Comparison of ENCODE assay signal across 7 cellular contexts in the genomic region with DNA sequence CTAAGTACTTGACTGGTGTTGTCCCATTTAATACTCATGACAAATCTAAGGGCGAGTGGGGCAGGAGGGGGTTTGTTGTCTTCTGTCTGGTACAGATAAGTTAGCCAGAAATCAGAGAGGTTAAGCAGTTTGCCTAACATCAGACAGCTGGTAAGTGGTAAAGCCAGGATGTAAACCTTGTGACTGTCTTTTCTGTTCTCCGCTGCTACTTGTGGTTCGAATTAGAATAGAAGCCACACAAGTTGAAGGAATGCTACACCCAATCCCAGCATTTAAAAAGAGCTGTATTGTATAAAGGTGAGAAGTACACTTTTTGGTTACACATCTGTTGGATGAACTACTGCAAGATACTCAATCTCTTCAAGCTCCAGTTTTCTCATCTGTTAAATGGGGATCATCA.
"Had no signal": no experiment of that assay in that cellular context is flagged by ENCODE, and none has a peak within 500 bp of the region (broad histone marks: within the 10 kb centered on the region; RNA-seq: fewer than 3 reads in every experiment).

No MANE protein-coding gene starts in this region.

- H3K27ac Mint-ChIP-seq: H9, IgD-negative memory B cell had no signal

- H3K27me3 Mint-ChIP-seq: IgD-negative memory B cell had no signal

- H3K27ac ChIP-seq: GM23248, HL-60 had no signal

- H3K4me1 Mint-ChIP-seq: IgD-negative memory B cell had no signal

- H3K4me3 Mint-ChIP-seq: H9, IgD-negative memory B cell had no signal

- ATAC-seq: HepG2 had no signal

- H3K4me3 ChIP-seq: GM23248 had no signal

- H2AFZ ChIP-seq: GM23248 had no signal

- DNase-seq: GM23248, H9, HCEC 1CT, KBM-7 had no signal
